In the genomic region with DNA sequence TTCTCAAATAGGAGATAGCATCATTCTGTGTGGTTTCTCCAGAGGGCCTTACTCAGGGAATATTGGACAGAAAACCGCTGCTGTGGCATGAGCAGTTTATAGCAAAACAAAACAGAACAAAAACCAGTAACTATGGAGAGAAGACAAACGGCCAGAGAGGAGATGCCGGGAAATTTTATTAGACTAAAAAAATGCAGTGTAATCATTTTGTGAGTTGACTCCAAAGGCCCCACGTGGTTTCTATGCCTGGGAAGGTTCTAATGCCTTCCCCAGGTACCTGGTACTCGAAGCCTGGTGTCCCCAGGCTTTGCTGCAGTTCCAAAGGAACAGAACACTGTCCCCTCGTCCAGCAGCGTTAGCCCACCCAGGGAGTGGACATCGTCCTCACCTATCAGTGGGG, we compare ENCODE assay signal across 30 cellular contexts. TPM values are rescaled to one million over a fixed set of nuclear protein-coding genes. Genes with fewer than 3 reads are reported as not detected.
DNase-seq lines count a peak whose midpoint lies in the region; ATAC-seq, FAIRE-seq and TF ChIP-seq lines count a peak whose summit lies in the region.
"Had no signal": no experiment of that assay in that cellular context is flagged by ENCODE, and none has a peak within 500 bp of the region (broad histone marks: within the 10 kb centered on the region; RNA-seq: fewer than 3 reads in every experiment).

No MANE protein-coding gene starts in this region.

- TF ChIP-seq RAD21 in HepG2 (CRISPR knock-in tag; IDR thresholded peaks at IDR 0.05) (no peak), IMR-90 (IDR thresholded peaks at IDR 0.05; ENCODE audit: low read length) (no peak), K562 (CRISPR knock-in tag; conservative IDR thresholded peaks at IDR 0.05 in 1 of 2, IDR thresholded peaks at IDR 0.05 in 1 of 2) (no peak)

- H3K14ac ChIP-seq in IMR-90 (replicated peaks; ENCODE audit: low read depth, low read length), result no peak overlapping the region

- H4K5ac ChIP-seq in IMR-90 (ENCODE audit: low read depth, low read length), result no peak overlapping the region

- H3K27ac ChIP-seq in HepG2 (ENCODE audit: extremely low read length, insufficient read depth, low read length), result no peak overlapping the region
- H3K27ac ChIP-seq in right lobe of liver, result no peak overlapping the region
- no peak overlapping the region for H3K27ac ChIP-seq in IMR-90 (ENCODE audit: insufficient read depth, low read length)
- H3K27ac ChIP-seq in K562 (ENCODE audit: extremely low read depth, low read depth, low read length), result no peak overlapping the region
- H3K27ac ChIP-seq: 22Rv1, BLaER1 had no signal

- dilution Hi-C loops in IMR-90 (cut with HindIII; ENCODE audit: low sequenced_read_pairs, unreplicated experiment), result no loop called here

- no peak overlapping the region for H3K27ac Mint-ChIP-seq in endothelial cell (ENCODE audit: unreplicated experiment)
- H3K27ac Mint-ChIP-seq: CD14-positive monocyte; CD4-positive, alpha-beta memory T cell; CD8-positive, alpha-beta memory T cell had no signal

- TF ChIP-seq POLR2A in HepG2 (IDR thresholded peaks at IDR 0.05; ENCODE audit: insufficient read depth in 1 of 2, low read depth in 2 of 2, low read length in 2 of 2) (no peak), right lobe of liver (IDR thresholded peaks at IDR 0.05) (no peak), IMR-90 (IDR thresholded peaks at IDR 0.05; ENCODE audit: low read depth, low read length) (no peak), K562 (conservative IDR thresholded peaks at IDR 0.05) (no peak), H54 (IDR thresholded peaks at IDR 0.05; ENCODE audit: low read depth, low read length) (no peak)

- POLR2A ChIA-PET in HepG2 (lab: Yijun Ruan, JAX), result no interaction called here
- POLR2A ChIA-PET in IMR-90 (lab: Charles Lee; ENCODE audit: unreplicated experiment), result no interaction called here
- POLR2A ChIA-PET in K562 (lab: Yijun Ruan, JAX), result no interaction called here

- H3K4ac ChIP-seq in IMR-90 (ENCODE audit: low read depth, low read length), result no peak overlapping the region

- in situ Hi-C loops in HepG2 (cut with HindIII; ENCODE audit: extremely low pct_ligation_motif_present, low pct_unique_long_range_greater_than_20kb) (no loop called here), IMR-90 (cut with MboI; ENCODE audit: low sequenced_read_pairs) (no loop called here), K562 (cut with MboI) (no loop called here)

- TF ChIP-seq CTCF in HepG2 (CRISPR knock-in tag; IDR thresholded peaks at IDR 0.05) (no peak), right lobe of liver (IDR thresholded peaks at IDR 0.05) (no peak), IMR-90 (conservative IDR thresholded peaks at IDR 0.05; ENCODE audit: low read depth, low read length) (no peak), K562 (IDR thresholded peaks at IDR 0.05 in 2 of 3, conservative IDR thresholded peaks at IDR 0.05 in 1 of 3; ENCODE audit: insufficient read depth in 2 of 3, low read depth in 1 of 3, low read length in 3 of 3) (no peak), endothelial cell (IDR thresholded peaks at IDR 0.05; ENCODE audit: unreplicated experiment) (no peak)

- no peak overlapping the region for H2AK9ac ChIP-seq in IMR-90 (replicated peaks; ENCODE audit: low read depth, low read length, poor library complexity)

- H3K27me3 Mint-ChIP-seq in endothelial cell (ENCODE audit: unreplicated experiment), result no peaks in the 10 kb centered on the region
- H3K27me3 Mint-ChIP-seq: CD4-positive, CD25-positive, alpha-beta regulatory T cell had no signal

- ATAC-seq in HepG2, result no peak
- no peak for ATAC-seq in right lobe of liver
- ATAC-seq in IMR-90 (ENCODE audit: low read depth), result no peak
- ATAC-seq in K562, result no peak

- H3K9me1 ChIP-seq in IMR-90 (ENCODE audit: insufficient read depth, low read length), result no peaks in the 10 kb centered on the region
- H3K9me1 ChIP-seq in K562 (ENCODE audit: control insufficient read depth, insufficient read depth, low read length), result no peaks in the 10 kb centered on the region

- no peak overlapping the region for H2BK15ac ChIP-seq in IMR-90 (ENCODE audit: low read depth, low read length)

- TF ChIP-seq EP300 in HepG2 (IDR thresholded peaks at IDR 0.05; ENCODE audit: low read depth in 2 of 2, low read length in 2 of 2) (no peak), HepG2 (CRISPR knock-in tag; IDR thresholded peaks at IDR 0.05; ENCODE audit: borderline replicate concordance) (no peak), K562 (IDR thresholded peaks at IDR 0.05; ENCODE audit: low read length) (no peak)

- H4K91ac ChIP-seq in IMR-90 (ENCODE audit: insufficient read depth, low read depth, low read length), result no peak overlapping the region

- H4K8ac ChIP-seq in IMR-90 (ENCODE audit: low read depth in 2 of 2, low read length in 2 of 2), result no peak overlapping the region

- H2AFZ ChIP-seq in HepG2 (ENCODE audit: low read length), result no peak overlapping the region
- no peak overlapping the region for H2AFZ ChIP-seq in IMR-90 (replicated peaks; ENCODE audit: low read length, poor library complexity)
- H2AFZ ChIP-seq in K562 (ENCODE audit: low read depth, low read length), result no peak overlapping the region

- DNase-seq in HepG2 (ENCODE audit: low spot score) (no peak), right lobe of liver (no peak), IMR-90 (no peak), K562 (ENCODE audit: extremely low read depth in 1 of 4, low spot score in 3 of 4) (no peak), H54 (ENCODE audit: insufficient read length, low spot score) (no peak), cerebellar cortex (ENCODE audit: low spot score) (no peak), endothelial cell (ENCODE audit: low spot score) (no peak)
- DNase-seq: ACHN; BE2C; C1 segment of cervical spinal cord; CD4-positive, alpha-beta memory T cell; CD4-positive, CD25-positive, alpha-beta regulatory T cell; CD8-positive, alpha-beta memory T cell; COR-L47; DMS 273 treated with DMSO at 0.1 percent for 48 hours; DMS153; DMS53; DMS79; DND-41; EL; GDM1 had no signal

- no peak overlapping the region for H3K56ac ChIP-seq in IMR-90 (ENCODE audit: extremely low read depth, insufficient read depth, low read length)

- peaks cover 0 to 12% of the 10 kb centered on the region in 2 experiments; a peak in 1 of 5 replicates for H3K27me3 ChIP-seq in HepG2 (ENCODE audit: control insufficient read depth in 1 of 2, insufficient read depth in 2 of 2, low read length in 2 of 2)
- no peaks in the 10 kb centered on the region for H3K27me3 ChIP-seq in right lobe of liver
- peaks cover 6% of the 10 kb centered on the region for H3K27me3 ChIP-seq in IMR-90 (ENCODE audit: control insufficient read depth, insufficient read depth, low read length)
- peaks cover 12 to 34% of the 10 kb centered on the region in 2 experiments; a peak in 4 of 5 replicates for H3K27me3 ChIP-seq in K562 (ENCODE audit: control insufficient read depth in 2 of 2, insufficient read depth in 2 of 2, low read length in 2 of 2)
- H3K27me3 ChIP-seq: BE2C, BLaER1 had no signal

- no peak overlapping the region for H3K23ac ChIP-seq in IMR-90 (ENCODE audit: low read depth, low read length)

- H3K4me3 Mint-ChIP-seq in endothelial cell (ENCODE audit: unreplicated experiment), result no peak overlapping the region
- H3K4me3 Mint-ChIP-seq: CD14-positive monocyte; CD4-positive, alpha-beta memory T cell; CD4-positive, CD25-positive, alpha-beta regulatory T cell; CD8-positive, alpha-beta memory T cell had no signal

- H3K9me3 ChIP-seq in HepG2 (ENCODE audit: low read length) (peaks cover 12% of the 10 kb centered on the region), right lobe of liver (no peaks in the 10 kb centered on the region), IMR-90 (ENCODE audit: control insufficient read depth, insufficient read depth, low read length) (peaks cover 9% of the 10 kb centered on the region; the same call in 1 of the 2 replicates), K562 (replicated peaks; ENCODE audit: control insufficient read depth, insufficient read depth, low read depth, low read length) (no peaks in the 10 kb centered on the region)

- FAIRE-seq in HepG2 (lab: Jason Lieb, UNC) (no peak), K562 (lab: Jason Lieb, UNC) (no peak), H54 (lab: Jason Lieb, UNC) (no peak)
- FAIRE-seq: GM12891, GM19239 had no signal

- BruUV-seq in HepG2 (replicated peaks; lab: Mats Ljungman, UMichigan), result no TSS peak
- no TSS peak for BruUV-seq in IMR-90 (replicated peaks; lab: Mats Ljungman, UMichigan)
- no TSS peak for BruUV-seq in K562 (replicated peaks; lab: Mats Ljungman, UMichigan)

- H2BK120ac ChIP-seq in IMR-90 (ENCODE audit: low read depth, low read length), result no peak overlapping the region

- no peaks in the 10 kb centered on the region for H3K9me3 Mint-ChIP-seq in endothelial cell (ENCODE audit: unreplicated experiment)

- H3K4me3 ChIP-seq in HepG2 (replicated peaks in 1 of 3; ENCODE audit: insufficient read depth in 1 of 3, low read depth in 2 of 3, low read length in 3 of 3) (no peak overlapping the region), right lobe of liver (no peak overlapping the region), IMR-90 (ENCODE audit: insufficient read depth, low read depth, low read length) (no peak overlapping the region), K562 (no peak overlapping the region)
- H3K4me3 ChIP-seq: BLaER1 had no signal

- H3K79me2 ChIP-seq in HepG2 (ENCODE audit: insufficient read depth, low read length) (no peaks in the 10 kb centered on the region), K562 (ENCODE audit: control insufficient read depth, insufficient read depth, low read length) (no peaks in the 10 kb centered on the region)

- no peaks in the 10 kb centered on the region for H3K36me3 ChIP-seq in HepG2 (replicated peaks in 1 of 2; ENCODE audit: control insufficient read depth in 1 of 2, insufficient read depth in 2 of 2, low read length in 2 of 2)
- H3K36me3 ChIP-seq in right lobe of liver, result no peaks in the 10 kb centered on the region
- H3K36me3 ChIP-seq in IMR-90 (ENCODE audit: control insufficient read depth, insufficient read depth, low read length), result no peaks in the 10 kb centered on the region
- no peaks in the 10 kb centered on the region for H3K36me3 ChIP-seq in K562 (ENCODE audit: control insufficient read depth, insufficient read depth, low read length)
- H3K36me3 ChIP-seq: BE2C, BLaER1 had no signal

- CTCF ChIA-PET in HepG2 (lab: Yijun Ruan, JAX; ENCODE audit: low intra/inter-chr PET ratio, low total read pairs) (no interaction called here), IMR-90 (lab: Yijun Ruan, JAX) (no interaction called here), K562 (lab: Yijun Ruan, JAX; ENCODE audit: low intra/inter-chr PET ratio) (interaction anchor here (0.7 kb wide), 1 partner anchor 205 kb away, joined by 4 read pairs; no protein-coding TSS in a partner anchor)

- no peaks in the 10 kb centered on the region for H3K79me1 ChIP-seq in IMR-90 (ENCODE audit: low read depth in 1 of 2, low read length in 2 of 2)

- no peaks in the 10 kb centered on the region for H3K36me3 Mint-ChIP-seq in endothelial cell (ENCODE audit: low read depth, unreplicated experiment)
- H3K36me3 Mint-ChIP-seq: CD14-positive monocyte; CD4-positive, CD25-positive, alpha-beta regulatory T cell had no signal

- H4K20me1 ChIP-seq in HepG2 (ENCODE audit: insufficient read depth, low read length), result no peaks in the 10 kb centered on the region
- no peaks in the 10 kb centered on the region for H4K20me1 ChIP-seq in IMR-90 (ENCODE audit: insufficient read depth, low read length)
- H4K20me1 ChIP-seq in K562 (replicated peaks; ENCODE audit: control insufficient read depth, insufficient read depth, low read length), result no peaks in the 10 kb centered on the region
- H4K20me1 ChIP-seq: BLaER1 had no signal

- no peak overlapping the region for H2BK20ac ChIP-seq in IMR-90 (ENCODE audit: low read depth, low read length)

- H3K18ac ChIP-seq in IMR-90 (ENCODE audit: low read depth, low read length), result no peak overlapping the region

- no peak overlapping the region for H2AK5ac ChIP-seq in IMR-90 (ENCODE audit: low read depth, low read length)

- intact Hi-C loops in HepG2 (cut with micrococcal nuclease; ENCODE audit: unreplicated experiment), result no loop called here
- intact Hi-C loops in right lobe of liver (cut with DNase I), result no loop called here
- intact Hi-C loops in IMR-90 (cut with micrococcal nuclease), result no loop called here
- intact Hi-C loops in K562 (cut with micrococcal nuclease), result no loop called here

- H3K4me2 ChIP-seq in HepG2 (ENCODE audit: low read depth, low read length) (no peak overlapping the region), IMR-90 (ENCODE audit: low read depth, low read length) (no peak overlapping the region), K562 (ENCODE audit: insufficient read depth, low read length) (no peak overlapping the region)
- H3K4me2 ChIP-seq: BLaER1 had no signal

- peaks cover 3% of the 10 kb centered on the region for H3K4me1 Mint-ChIP-seq in endothelial cell (ENCODE audit: unreplicated experiment)
- H3K4me1 Mint-ChIP-seq: CD14-positive monocyte; CD4-positive, alpha-beta memory T cell; CD4-positive, CD25-positive, alpha-beta regulatory T cell; CD8-positive, alpha-beta memory T cell had no signal

- no peak overlapping the region for H2BK5ac ChIP-seq in IMR-90 (ENCODE audit: low read depth, low read length, poor library complexity, severe bottlenecking)

- WGBS in HepG2 (ENCODE audit: low lambda C conversion rate), result under 1% methylated on average over 8 of the region's 8 CpGs
- WGBS in right lobe of liver (ENCODE audit: insufficient coverage, low coverage, low lambda C conversion rate, missing lambda C conversion rate), result 48% methylated on average over 7 of the region's 8 CpGs
- WGBS in IMR-90 (ENCODE audit: extremely low coverage in 2 of 2, insufficient read length in 1 of 2), 2 experiments, result no CpG with 5 or more reads among the region's 8 CpGs
- WGBS in K562 (ENCODE audit: insufficient coverage, low coverage, missing lambda C conversion rate), result 0% methylated on average over 8 of the region's 8 CpGs

- no peak overlapping the region for H3K9ac ChIP-seq in HepG2 (ENCODE audit: insufficient read depth, low read depth, low read length)
- no peak overlapping the region for H3K9ac ChIP-seq in IMR-90 (ENCODE audit: low read depth, low read length)
- H3K9ac ChIP-seq in K562 (ENCODE audit: insufficient read depth in 1 of 2, low read depth in 2 of 2, low read length in 2 of 2), result no peak overlapping the region
- H3K9ac ChIP-seq: BLaER1 had no signal

- H3K4me1 ChIP-seq in HepG2 (ENCODE audit: insufficient read depth, low read length) (no peaks in the 10 kb centered on the region), right lobe of liver (no peaks in the 10 kb centered on the region), IMR-90 (ENCODE audit: control insufficient read depth, insufficient read depth, low read length) (no peaks in the 10 kb centered on the region), K562 (replicated peaks in 1 of 2; ENCODE audit: control insufficient read depth in 2 of 2, insufficient read depth in 2 of 2, low read length in 2 of 2) (no peaks in the 10 kb centered on the region)
- H3K4me1 ChIP-seq: BE2C, BLaER1 had no signal

RNA-seq across cellular contexts. Expression of a gene that starts 12.9 kb away (rescaled TPM):
- total RNA-seq in HepG2 (2016; rRNA removed; fragmentation: Illumina TruSeq; extraction: Trizol) (not detected in 2 replicates), right lobe of liver (not detected), IMR-90 (2012; rRNA removed) (not detected in 2 replicates), K562 (2014; rRNA removed) (not detected in 2 replicates), K562 (2014; rRNA removed; fragmentation: Illumina TruSeq; extraction: Trizol) (not detected in 2 replicates), K562 (2015; rRNA removed; fragmentation: Illumina TruSeq; extraction: Trizol) (not detected in 2 replicates), K562 (2021) (not detected in 2 replicates), endothelial cell (ENCODE audit: unreplicated experiment) (not detected)
- total RNA-seq in HepG2 (2016; cell fraction: cytosol; rRNA removed; fragmentation: Illumina TruSeq; extraction: Trizol; ENCODE audit: low read depth), result not detected in 2 replicates
- total RNA-seq in HepG2 (2016; cell fraction: insoluble cytoplasmic fraction; rRNA removed; fragmentation: Illumina TruSeq; extraction: Trizol), result not detected in 2 replicates
- not detected in 2 replicates for total RNA-seq in HepG2 (2016; cell fraction: membrane; rRNA removed; fragmentation: Illumina TruSeq; extraction: Trizol)
- not detected in 2 replicates for total RNA-seq in HepG2 (2016; cell fraction: nucleus; rRNA removed; fragmentation: Illumina TruSeq; extraction: Trizol)
- polyA plus RNA-seq in HepG2 (2011; rRNA removed) (not detected in 2 replicates), IMR-90 (2012; rRNA removed) (not detected in 2 replicates), K562 (2011; rRNA removed) (not detected in 2 replicates), K562 (2014; fragmentation: Illumina TruSeq; extraction: Trizol) (not detected in 2 replicates), K562 (2014; fragmentation: Nextera tagmentation; extraction: Ambion mirVana) (not detected), K562 (2014; rRNA removed) (not detected in 2 replicates)
- polyA plus RNA-seq in HepG2 (2011; cell fraction: cytosol; rRNA removed), result not detected in 2 replicates
- not detected in 2 replicates for polyA plus RNA-seq in HepG2 (2011; cell fraction: nucleus; rRNA removed)
- not detected in 2 replicates for polyA plus RNA-seq in HepG2 (2012)
- not detected in 2 replicates for polyA plus RNA-seq in HepG2 (2016; cell fraction: cytosol; fragmentation: Illumina TruSeq; extraction: Trizol; ENCODE audit: low read depth)
- polyA plus RNA-seq in HepG2 (2016; cell fraction: insoluble cytoplasmic fraction; fragmentation: Illumina TruSeq; extraction: Trizol; ENCODE audit: low read depth), result not detected in 2 replicates
- polyA plus RNA-seq in HepG2 (2016; cell fraction: membrane; fragmentation: Illumina TruSeq; extraction: Trizol; ENCODE audit: low read depth), result not detected in 2 replicates
- not detected in 2 replicates for polyA plus RNA-seq in HepG2 (2016; cell fraction: nucleus; fragmentation: Illumina TruSeq; extraction: Trizol; ENCODE audit: insufficient read depth, low read depth)
- polyA minus RNA-seq in HepG2 (2011; rRNA and poly(A)+ RNA removed; ENCODE audit: low replicate concordance), result not detected in 2 replicates
- not detected in 2 replicates for polyA minus RNA-seq in HepG2 (2011; cell fraction: cytosol; rRNA and poly(A)+ RNA removed)
- not detected in 2 replicates for polyA minus RNA-seq in HepG2 (2011; cell fraction: nucleus; rRNA and poly(A)+ RNA removed)
- not detected in 2 replicates for polyA plus RNA-seq in IMR-90 (2012; cell fraction: cytosol; rRNA removed)
- not detected in 2 replicates for polyA plus RNA-seq in IMR-90 (2012; cell fraction: nucleus; rRNA removed; ENCODE audit: low replicate concordance)
- total RNA-seq in K562 (2011; cell fraction: chromatin; rRNA removed; ENCODE audit: low replicate concordance), result not detected in 2 replicates
- total RNA-seq in K562 (2011; cell fraction: nucleolus; rRNA removed), result not detected in 2 replicates
- not detected in 2 replicates for total RNA-seq in K562 (2011; cell fraction: nucleoplasm; rRNA removed)
- polyA plus RNA-seq in K562 (2011; cell fraction: cytosol; rRNA removed), result not detected in 2 replicates
- polyA plus RNA-seq in K562 (2011; cell fraction: nucleus; rRNA removed), result not detected in 2 replicates
- not detected in 2 replicates for polyA plus RNA-seq in K562 (2012)
- polyA minus RNA-seq in K562 (2011; rRNA and poly(A)+ RNA removed), result not detected in 2 replicates
- polyA minus RNA-seq in K562 (2011; cell fraction: cytosol; rRNA and poly(A)+ RNA removed), result not detected in 2 replicates
- polyA minus RNA-seq in K562 (2011; cell fraction: nucleus; rRNA and poly(A)+ RNA removed), result not detected in 2 replicates
- total RNA-seq: A172; CD4-positive, alpha-beta memory T cell; CD4-positive, CD25-positive, alpha-beta regulatory T cell; CD8-positive, alpha-beta memory T cell; Daoy; G401 had no signal
- polyA plus RNA-seq: AG04450; CD14-positive monocyte; CD4-positive, alpha-beta memory T cell; CD4-positive, CD25-positive, alpha-beta regulatory T cell; CD8-positive, alpha-beta memory T cell had no signal
